In the genomic region with DNA sequence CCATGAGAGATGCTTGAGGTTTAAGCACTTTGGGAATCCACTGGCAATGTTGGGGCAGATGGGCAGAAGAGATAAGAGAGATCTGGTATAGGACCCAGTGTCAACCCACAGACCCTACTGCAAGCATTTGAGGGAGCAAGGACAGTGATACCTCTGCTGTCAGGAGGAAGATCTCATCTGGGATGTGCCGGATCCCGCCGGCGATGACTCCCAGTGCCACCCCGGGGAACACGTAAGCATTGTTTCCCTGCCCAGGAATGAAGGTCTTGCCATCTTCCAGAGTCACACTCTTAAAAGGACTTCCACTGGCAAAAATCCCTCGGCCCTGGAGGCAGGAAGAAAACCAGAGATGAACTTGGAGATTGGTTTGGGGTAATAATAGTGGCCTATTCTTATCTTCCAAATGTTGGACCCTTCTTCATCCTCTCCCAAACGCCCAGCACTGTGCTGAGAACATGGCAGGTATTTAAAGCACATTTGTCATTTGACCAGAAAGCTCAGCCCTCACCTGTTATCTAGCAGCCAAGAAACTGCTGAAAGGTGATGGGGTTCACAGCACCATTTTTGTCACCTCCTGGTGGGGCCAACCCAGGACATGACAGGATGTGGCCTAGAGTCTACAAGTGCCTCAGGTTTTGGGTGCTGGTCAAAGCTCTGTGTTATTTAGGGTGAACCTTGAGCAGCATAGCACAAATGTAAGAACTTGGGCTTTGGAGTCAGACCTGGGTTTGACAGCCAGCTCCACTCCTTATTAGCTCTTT, we compare ENCODE assay signal across 16 cellular contexts.
"Had no signal": no experiment of that assay in that cellular context is flagged by ENCODE, and none has a peak within 500 bp of the region (broad histone marks: within the 10 kb centered on the region; RNA-seq: fewer than 3 reads in every experiment).

No MANE protein-coding gene starts in this region.

- H3K9me3 Mint-ChIP-seq: activated naive CD4-positive, alpha-beta T cell treated with anti-CD3 and anti-CD28 coated beads, Interleukin-2, amount 10 ng/mL, durations not matched to agents 7 days and 5 days; dendritic cell treated with granulocyte-macrophage colony-stimulating factor and Interleukin-4, amounts not matched to agents 40 ng/mL and 50 ng/mL, for 4 days; nephron had no signal

- H3K27ac Mint-ChIP-seq: activated naive CD4-positive, alpha-beta T cell treated with anti-CD3 and anti-CD28 coated beads, Interleukin-2, amount 10 ng/mL, durations not matched to agents 7 days and 5 days; dendritic cell treated with granulocyte-macrophage colony-stimulating factor and Interleukin-4, amounts not matched to agents 40 ng/mL and 50 ng/mL, for 4 days; nephron had no signal

- DNase-seq: activated CD8-positive, alpha-beta memory T cell treated with anti-CD3 and anti-CD28 coated beads for 24 hours; activated naive CD4-positive, alpha-beta T cell treated with anti-CD3 and anti-CD28 coated beads, Interleukin-2, amount 10 ng/mL, durations not matched to agents 7 days and 5 days; adrenal gland; effector CD8-positive, alpha-beta T cell; heart right ventricle; left ventricle myocardium inferior; mammary epithelial cell; midbrain; stimulated activated CD4-positive, alpha-beta T cell treated with anti-CD3 and anti-CD28 coated beads, Interleukin-4, amount 100 ng/mL, for 1 hour; thyroid gland; WERI-Rb-1 had no signal

- H3K4me1 Mint-ChIP-seq: nephron had no signal

- ATAC-seq: esophagus mucosa, gastroesophageal sphincter, heart right ventricle, sciatic nerve had no signal

- H3K27me3 Mint-ChIP-seq: activated naive CD4-positive, alpha-beta T cell treated with anti-CD3 and anti-CD28 coated beads, Interleukin-2, amount 10 ng/mL, durations not matched to agents 7 days and 5 days; dendritic cell treated with granulocyte-macrophage colony-stimulating factor and Interleukin-4, amounts not matched to agents 40 ng/mL and 50 ng/mL, for 4 days had no signal

- H3K4me3 Mint-ChIP-seq: activated naive CD4-positive, alpha-beta T cell treated with anti-CD3 and anti-CD28 coated beads, Interleukin-2, amount 10 ng/mL, durations not matched to agents 7 days and 5 days; dendritic cell treated with granulocyte-macrophage colony-stimulating factor and Interleukin-4, amounts not matched to agents 40 ng/mL and 50 ng/mL, for 4 days; nephron had no signal

- H3K36me3 Mint-ChIP-seq: activated naive CD4-positive, alpha-beta T cell treated with anti-CD3 and anti-CD28 coated beads, Interleukin-2, amount 10 ng/mL, durations not matched to agents 7 days and 5 days had no signal
